22 cellular contexts compared by ENCODE assay signal in the genomic region with DNA sequence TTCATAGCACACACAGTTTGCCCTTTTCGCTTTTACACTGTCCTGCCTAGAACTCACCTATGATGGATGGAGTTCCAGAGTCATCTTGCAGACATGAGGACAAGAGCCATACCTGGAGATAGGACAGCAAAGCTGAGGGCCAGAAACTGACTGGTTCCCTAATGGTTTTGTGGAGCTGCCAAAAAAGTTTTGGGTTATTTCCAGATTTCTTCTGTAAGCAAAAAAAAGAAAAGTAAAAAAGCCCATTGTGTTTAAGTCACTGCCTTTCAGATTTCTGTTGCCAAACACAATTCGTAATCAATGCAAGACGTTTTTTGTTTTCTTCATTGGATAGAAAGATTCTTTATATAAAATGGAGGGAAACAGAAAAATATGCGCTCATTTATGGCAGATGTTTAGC. TPM values are rescaled to one million over a fixed set of nuclear protein-coding genes. Genes with fewer than 3 reads are reported as not detected.
DNase-seq lines count a peak whose midpoint lies in the region; ATAC-seq, FAIRE-seq and TF ChIP-seq lines count a peak whose summit lies in the region.
"Had no signal": no experiment of that assay in that cellular context is flagged by ENCODE, and none has a peak within 500 bp of the region (broad histone marks: within the 10 kb centered on the region; RNA-seq: fewer than 3 reads in every experiment).

No MANE protein-coding gene starts in this region.

- H3K9me3 ChIP-seq in breast epithelium = no peaks in the 10 kb centered on the region
- H3K9me3 ChIP-seq: BLaER1 had no signal

- ATAC-seq in stimulated activated naive B cell treated with anti-CD40 and anti-IgM and Interleukin-4, amounts not matched to agents 10 μg/mL and 1 μg/mL and 100 μg/mL, for 72 hours (replicated peaks) = no peak
- ATAC-seq: CD8-positive, alpha-beta T cell; GM23338 had no signal

- no peaks in the 10 kb centered on the region for H3K36me3 Mint-ChIP-seq in MCF 10A (ENCODE audit: insufficient read depth, unreplicated experiment)
- H3K36me3 Mint-ChIP-seq in stimulated activated naive B cell treated with anti-CD40 and anti-IgM and Interleukin-4, amounts not matched to agents 10 μg/mL and 1 μg/mL and 100 μg/mL, for 72 hours = no peaks in the 10 kb centered on the region
- H3K36me3 Mint-ChIP-seq: CD14-positive monocyte; CD8-positive, alpha-beta T cell had no signal

- H3K27ac Mint-ChIP-seq in MCF 10A (ENCODE audit: low read depth, unreplicated experiment) = no peak overlapping the region
- no peak overlapping the region for H3K27ac Mint-ChIP-seq in stimulated activated naive B cell treated with anti-CD40 and anti-IgM and Interleukin-4, amounts not matched to agents 10 μg/mL and 1 μg/mL and 100 μg/mL, for 72 hours
- H3K27ac Mint-ChIP-seq: CD14-positive monocyte; CD8-positive, alpha-beta T cell; GM23338 had no signal

- H3K4me3 Mint-ChIP-seq in MCF 10A (ENCODE audit: unreplicated experiment) = no peak overlapping the region
- no peak overlapping the region for H3K4me3 Mint-ChIP-seq in stimulated activated naive B cell treated with anti-CD40 and anti-IgM and Interleukin-4, amounts not matched to agents 10 μg/mL and 1 μg/mL and 100 μg/mL, for 72 hours
- H3K4me3 Mint-ChIP-seq: CD14-positive monocyte; CD8-positive, alpha-beta T cell; GM23338 had no signal

- peak overlapping the region; percentile 12 to 62 for H3K27ac ChIP-seq in breast epithelium
- H3K27ac ChIP-seq: BLaER1, HL-60 had no signal

- TF ChIP-seq CTCF in breast epithelium (IDR thresholded peaks at IDR 0.05) (no peak), MCF 10A (IDR thresholded peaks at IDR 0.05; ENCODE audit: unreplicated experiment) (no peak)

- no peak for TF ChIP-seq POLR2A in breast epithelium (IDR thresholded peaks at IDR 0.05)

- no peak for FAIRE-seq in frontal cortex (lab: Jason Lieb, UNC)
- FAIRE-seq: GM12892, GM18507, H54 had no signal

- peaks cover 12% of the 10 kb centered on the region for H3K27me3 Mint-ChIP-seq in MCF 10A (ENCODE audit: insufficient read depth, unreplicated experiment)
- H3K27me3 Mint-ChIP-seq in stimulated activated naive B cell treated with anti-CD40 and anti-IgM and Interleukin-4, amounts not matched to agents 10 μg/mL and 1 μg/mL and 100 μg/mL, for 72 hours = peaks cover 5 to 6% of the 10 kb centered on the region in 2 donors

- H3K27me3 ChIP-seq in breast epithelium = no peaks in the 10 kb centered on the region
- H3K27me3 ChIP-seq: BLaER1 had no signal

- intact Hi-C loops in breast epithelium (cut with DNase I; ENCODE audit: low total_unique reads) (no loop called here), MCF 10A (cut with micrococcal nuclease) (no loop called here)

- no peaks in the 10 kb centered on the region for H3K9me3 Mint-ChIP-seq in MCF 10A (ENCODE audit: unreplicated experiment)
- H3K9me3 Mint-ChIP-seq in stimulated activated naive B cell treated with anti-CD40 and anti-IgM and Interleukin-4, amounts not matched to agents 10 μg/mL and 1 μg/mL and 100 μg/mL, for 72 hours = no peaks in the 10 kb centered on the region
- H3K9me3 Mint-ChIP-seq: CD14-positive monocyte; CD8-positive, alpha-beta T cell; GM23338 had no signal

- POLR2A ChIA-PET in MCF 10A (lab: Yijun Ruan, JAX) = no interaction called here

- no TSS peak for BruUV-seq in MCF 10A (replicated peaks; lab: Mats Ljungman, UMichigan)

- CTCF ChIA-PET in MCF 10A (lab: Yijun Ruan, JAX) = no interaction called here

- H3K4me1 ChIP-seq in breast epithelium = no peaks in the 10 kb centered on the region
- H3K4me1 ChIP-seq: BLaER1 had no signal

- H3K4me3 ChIP-seq in breast epithelium = no peak overlapping the region
- H3K4me3 ChIP-seq: BLaER1, GM23338 had no signal

- no peaks in the 10 kb centered on the region for H3K4me1 Mint-ChIP-seq in MCF 10A (ENCODE audit: insufficient read depth, unreplicated experiment)
- no peaks in the 10 kb centered on the region for H3K4me1 Mint-ChIP-seq in stimulated activated naive B cell treated with anti-CD40 and anti-IgM and Interleukin-4, amounts not matched to agents 10 μg/mL and 1 μg/mL and 100 μg/mL, for 72 hours

- no peaks in the 10 kb centered on the region for H3K36me3 ChIP-seq in breast epithelium
- H3K36me3 ChIP-seq: BLaER1 had no signal

- DNase-seq in breast epithelium (ENCODE audit: low spot score in 2 of 2) = no peak
- DNase-seq in MCF 10A (ENCODE audit: unreplicated experiment) = no peak
- peak; percentile 37 for DNase-seq in NCI-H446 treated with DMSO at 0.1 percent for 48 hours (lab: John Stamatoyannopoulos, UW)
- peak; percentile 2 for DNase-seq in islet precursor cell
- DNase-seq in NOMO-1 treated with dmso at 0.1 percent for 144 hours (lab: John Stamatoyannopoulos, UW; ENCODE audit: unreplicated experiment) = no peak
- DNase-seq in frontal cortex (ENCODE audit: low spot score in 2 of 2) = no peak
- DNase-seq in stimulated activated naive B cell treated with anti-CD40 and anti-IgM and Interleukin-4, amounts not matched to agents 10 μg/mL and 1 μg/mL and 100 μg/mL, for 72 hours = no peak
- DNase-seq: 8988T; Calu3; CD8-positive, alpha-beta T cell; GDM1; HCEC 1CT; IMR-90 had no signal

RNA-seq across cellular contexts. Expression of a gene that starts 42.4 kb away (rescaled TPM):
- total RNA-seq in breast epithelium = 1 to 10 TPM in 1 of 3 donors, under 1 TPM in 1, not detected in 1; 0.33 to 1.2 TPM
- total RNA-seq in MCF 10A (2022) = not detected in 2 replicates
- total RNA-seq in frontal cortex = 0.41 TPM
- total RNA-seq: A673; Calu3; CD8-positive, alpha-beta T cell; GM23338; HT1080 had no signal

Comparison
In these comparisons a context has a peak if more than half of its experiments do, and no peak if none do; other contexts are left out.
1. DNase-seq: peak in NCI-H446 treated with DMSO at 0.1 percent for 48 hours (single experiment) and islet precursor cell (single experiment); none in breast epithelium (0 of 2), MCF 10A (single experiment), NOMO-1 treated with dmso at 0.1 percent for 144 hours (single experiment), frontal cortex (0 of 2) and stimulated activated naive B cell treated with anti-CD40 and anti-IgM and Interleukin-4, amounts not matched to agents 10 μg/mL and 1 μg/mL and 100 μg/mL, for 72 hours (single experiment).